20 cellular contexts compared by ENCODE assay signal in the genomic region with DNA sequence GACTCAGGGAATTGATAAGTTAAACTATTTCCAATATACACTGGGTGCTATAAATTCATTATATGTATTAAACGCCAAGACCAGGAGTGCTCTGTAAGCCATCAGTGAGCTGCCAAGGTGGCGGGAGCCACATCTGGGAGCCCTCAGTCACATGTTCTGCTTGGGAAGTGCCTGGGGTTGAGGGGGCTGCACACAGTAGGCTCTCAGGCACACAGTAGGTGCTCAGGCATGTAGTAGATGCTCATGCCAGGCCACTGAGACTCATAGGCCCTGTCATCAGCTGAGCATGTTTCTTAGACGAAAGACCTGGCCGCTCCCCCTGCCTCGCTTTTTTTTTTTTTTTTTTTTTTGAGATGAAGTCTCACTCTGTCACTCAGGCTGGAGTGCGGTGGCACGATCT.
DNase-seq lines count a peak whose midpoint lies in the region; ATAC-seq, FAIRE-seq and TF ChIP-seq lines count a peak whose summit lies in the region.
"Had no signal": no experiment of that assay in that cellular context is flagged by ENCODE, and none has a peak within 500 bp of the region (broad histone marks: within the 10 kb centered on the region; RNA-seq: fewer than 3 reads in every experiment).

No MANE protein-coding gene starts in this region.

- H4K20me1 ChIP-seq in HepG2 (ENCODE audit: insufficient read depth, low read length) (peaks cover under 1% of the 10 kb centered on the region; the same call in 1 of the 2 replicates), MM.1S (ENCODE audit: insufficient read depth, low read length) (no peaks in the 10 kb centered on the region; the same call in 1 of the 2 replicates)

- no peak overlapping the region for H3K4me3 ChIP-seq in heart right ventricle
- no peak overlapping the region for H3K4me3 ChIP-seq in RWPE2 (ENCODE audit: severe bottlenecking)
- H3K4me3 ChIP-seq in HepG2 (replicated peaks in 1 of 3; ENCODE audit: insufficient read depth in 1 of 3, low read depth in 2 of 3, low read length in 3 of 3): no peak overlapping the region
- no peak overlapping the region for H3K4me3 ChIP-seq in spleen
- no peak overlapping the region for H3K4me3 ChIP-seq in MM.1S (ENCODE audit: low read length)
- H3K4me3 ChIP-seq: HAP-1, Peyer's patch had no signal

- CTCF ChIA-PET in HepG2 (lab: Yijun Ruan, JAX; ENCODE audit: low intra/inter-chr PET ratio, low total read pairs): no interaction called here

- no peak overlapping the region for H3K4me2 ChIP-seq in HepG2 (ENCODE audit: low read depth, low read length)
- H3K4me2 ChIP-seq in MM.1S (ENCODE audit: low read depth, low read length): no peak overlapping the region
- H3K4me2 ChIP-seq: KMS-11 had no signal

- BruUV-seq in HepG2 (replicated peaks; lab: Mats Ljungman, UMichigan): no TSS peak

- no peaks in the 10 kb centered on the region for H3K9me3 ChIP-seq in heart right ventricle
- no peaks in the 10 kb centered on the region for H3K9me3 ChIP-seq in RWPE2 (ENCODE audit: severe bottlenecking)
- H3K9me3 ChIP-seq in HepG2 (ENCODE audit: low read length): no peaks in the 10 kb centered on the region
- H3K9me3 ChIP-seq in spleen: no peaks in the 10 kb centered on the region
- H3K9me3 ChIP-seq in MM.1S (replicated peaks; ENCODE audit: insufficient read depth, low read length): no peaks in the 10 kb centered on the region
- H3K9me3 ChIP-seq: HAP-1, Peyer's patch had no signal

- H3K36me3 ChIP-seq in heart right ventricle (no peaks in the 10 kb centered on the region), RWPE2 (ENCODE audit: low read depth) (no peaks in the 10 kb centered on the region), HepG2 (replicated peaks in 1 of 2; ENCODE audit: control insufficient read depth in 1 of 2, insufficient read depth in 2 of 2, low read length in 2 of 2) (no peaks in the 10 kb centered on the region), spleen (no peaks in the 10 kb centered on the region), MM.1S (replicated peaks; ENCODE audit: insufficient read depth, low read length) (no peaks in the 10 kb centered on the region)
- H3K36me3 ChIP-seq: HAP-1, Peyer's patch had no signal

- DNase-seq in left cardiac atrium (peak; percentile 6), heart right ventricle (no peak), RWPE2 (ENCODE audit: low spot score) (peak; percentile 57), HepG2 (ENCODE audit: low spot score) (no peak), spleen (peak; percentile 3), GM13977 (ENCODE audit: low spot score) (no peak), MM.1S (no peak)
- DNase-seq: COR-L47, DMS153, EL, NCI-H1048, NCI-H1436 treated with DMSO at 0.1 percent for 48 hours, NCI-H2081, NCI-H510A treated with DMSO at 0.1 percent for 48 hours, SHP77 treated with DMSO at 0.1 percent for 48 hours had no signal

- no peak for TF ChIP-seq RAD21 in HepG2 (CRISPR knock-in tag; IDR thresholded peaks at IDR 0.05)

- POLR2A ChIA-PET in HepG2 (lab: Yijun Ruan, JAX): no interaction called here

- no peak overlapping the region for H3K9ac ChIP-seq in HepG2 (ENCODE audit: insufficient read depth, low read depth, low read length)
- H3K9ac ChIP-seq in MM.1S (ENCODE audit: low read length): no peak overlapping the region
- H3K9ac ChIP-seq: KMS-11 had no signal

- intact Hi-C loops in left cardiac atrium (cut with DNase I): no loop called here
- intact Hi-C loops in heart right ventricle (cut with DNase I): no loop called here
- intact Hi-C loops in HepG2 (cut with micrococcal nuclease; ENCODE audit: unreplicated experiment): no loop called here
- intact Hi-C loops in spleen (cut with DNase I; ENCODE audit: low total_unique reads): no loop called here

- 67 to 78% methylated on average over 5 to 7 of the region's 7 CpGs for WGBS in heart right ventricle, 2 donors
- WGBS in HepG2 (ENCODE audit: low lambda C conversion rate): 37% methylated on average over 7 of the region's 7 CpGs
- WGBS in spleen, 5 donors: 75 to 90% (median 84%) methylated on average over 6 to 7 of the region's 7 CpGs

- H3K27me3 ChIP-seq in heart right ventricle: peaks cover 0 to 77% (median 61%) of the 10 kb centered on the region in 7 donors
- peaks cover 70% of the 10 kb centered on the region for H3K27me3 ChIP-seq in RWPE2 (ENCODE audit: insufficient read depth, poor library complexity, severe bottlenecking)
- peaks cover 38 to 89% of the 10 kb centered on the region in 2 experiments for H3K27me3 ChIP-seq in HepG2 (ENCODE audit: control insufficient read depth in 1 of 2, insufficient read depth in 2 of 2, low read length in 2 of 2)
- H3K27me3 ChIP-seq in spleen (replicated peaks in 1 of 7): peaks cover 0 to 91% (median 26%) of the 10 kb centered on the region in 7 donors
- H3K27me3 ChIP-seq in MM.1S (replicated peaks; ENCODE audit: insufficient read depth, low read length): peaks cover 98% of the 10 kb centered on the region
- H3K27me3 ChIP-seq: Peyer's patch had no signal

- no peak for FAIRE-seq in HepG2 (lab: Jason Lieb, UNC)

- no peak for TF ChIP-seq POLR2A in HepG2 (IDR thresholded peaks at IDR 0.05; ENCODE audit: insufficient read depth in 1 of 2, low read depth in 2 of 2, low read length in 2 of 2)
- TF ChIP-seq POLR2A in spleen (IDR thresholded peaks at IDR 0.05): no peak

- H3K27ac ChIP-seq in heart right ventricle (no peak overlapping the region), RWPE2 (ENCODE audit: poor library complexity, severe bottlenecking) (no peak overlapping the region), HepG2 (ENCODE audit: extremely low read length, insufficient read depth, low read length) (no peak overlapping the region), spleen (no peak overlapping the region), MM.1S (ENCODE audit: low read length) (no peak overlapping the region)
- H3K27ac ChIP-seq: KMS-11, Peyer's patch had no signal

- H3K4me1 ChIP-seq in heart right ventricle (no peaks in the 10 kb centered on the region), RWPE2 (ENCODE audit: insufficient read depth, poor library complexity, severe bottlenecking) (no peaks in the 10 kb centered on the region), HepG2 (ENCODE audit: insufficient read depth, low read length) (peaks cover 4% of the 10 kb centered on the region), spleen (no peaks in the 10 kb centered on the region), MM.1S (ENCODE audit: low read length) (no peaks in the 10 kb centered on the region)
- H3K4me1 ChIP-seq: HAP-1, Peyer's patch had no signal

- ATAC-seq in left cardiac atrium (no peak), heart right ventricle (no peak), RWPE2 (ENCODE audit: low read depth) (no peak), HepG2 (no peak), HG03139 (IDR thresholded peaks at IDR 0.05; ENCODE audit: unreplicated experiment) (no peak)
- ATAC-seq: SK-N-SH treated with all-trans-retinoic acid at 6 μM for 48 hours had no signal

- no peaks in the 10 kb centered on the region for H3K9me2 ChIP-seq in MM.1S (replicated peaks; ENCODE audit: insufficient read depth, low read length)

- no peaks in the 10 kb centered on the region for H3F3A ChIP-seq in MM.1S (ENCODE audit: insufficient read depth, low read length)

- TF ChIP-seq CTCF in heart right ventricle (IDR thresholded peaks at IDR 0.05) (no peak), RWPE2 (IDR thresholded peaks at IDR 0.05; ENCODE audit: poor library complexity, severe bottlenecking) (no peak), HepG2 (CRISPR knock-in tag; IDR thresholded peaks at IDR 0.05) (no peak), spleen (IDR thresholded peaks at IDR 0.05 in 8 of 11, conservative IDR thresholded peaks at IDR 0.05 in 3 of 11) (no peak), GM13977 (IDR thresholded peaks at IDR 0.05; ENCODE audit: extremely low read depth, insufficient read depth, missing control alignments) (no peak), MM.1S (IDR thresholded peaks at IDR 0.05; ENCODE audit: low read length) (no peak)

- no peak for TF ChIP-seq EP300 in HepG2 (IDR thresholded peaks at IDR 0.05; ENCODE audit: low read depth in 2 of 2, low read length in 2 of 2)
- TF ChIP-seq EP300 in HepG2 (CRISPR knock-in tag; IDR thresholded peaks at IDR 0.05; ENCODE audit: borderline replicate concordance): no peak

- in situ Hi-C loops in HepG2 (cut with HindIII; ENCODE audit: extremely low pct_ligation_motif_present, low pct_unique_long_range_greater_than_20kb) (no loop called here), GM13977 (cut with MboI; ENCODE audit: low pct_unique_long_range_greater_than_20kb, low sequenced_read_pairs, unreplicated experiment) (no loop called here)

- H3K79me2 ChIP-seq in HepG2 (ENCODE audit: insufficient read depth, low read length): no peaks in the 10 kb centered on the region
- H3K79me2 ChIP-seq in MM.1S (ENCODE audit: low read length): no peaks in the 10 kb centered on the region

- H2AFZ ChIP-seq in HepG2 (ENCODE audit: low read length) (no peak overlapping the region), MM.1S (ENCODE audit: low read length) (no peak overlapping the region)

TF ChIP-seq in HepG2, 621 proteins besides CTCF, POLR2A, EP300 and RAD21 (continues in another document):
- peak; percentile 96 for TF ChIP-seq ZKSCAN1 (IDR thresholded peaks at IDR 0.05; ENCODE audit: low read length)
- no peak for TF ChIP-seq HMG20B (CRISPR knock-in tag; conservative IDR thresholded peaks at IDR 0.05)
- no peak for TF ChIP-seq REST (IDR thresholded peaks at IDR 0.05; ENCODE audit: borderline replicate concordance in 1 of 2, low read depth in 1 of 2, low read length in 2 of 2)

Comparison
In these comparisons a context has a peak if more than half of its experiments do, and no peak if none do; other contexts are left out.
1. DNase-seq: peak in left cardiac atrium (single experiment), RWPE2 (single experiment) and spleen (single experiment); none in heart right ventricle (0 of 2), HepG2 (single experiment), GM13977 (single experiment) and MM.1S (single experiment).